28 cellular contexts compared by ENCODE assay signal in the genomic region with DNA sequence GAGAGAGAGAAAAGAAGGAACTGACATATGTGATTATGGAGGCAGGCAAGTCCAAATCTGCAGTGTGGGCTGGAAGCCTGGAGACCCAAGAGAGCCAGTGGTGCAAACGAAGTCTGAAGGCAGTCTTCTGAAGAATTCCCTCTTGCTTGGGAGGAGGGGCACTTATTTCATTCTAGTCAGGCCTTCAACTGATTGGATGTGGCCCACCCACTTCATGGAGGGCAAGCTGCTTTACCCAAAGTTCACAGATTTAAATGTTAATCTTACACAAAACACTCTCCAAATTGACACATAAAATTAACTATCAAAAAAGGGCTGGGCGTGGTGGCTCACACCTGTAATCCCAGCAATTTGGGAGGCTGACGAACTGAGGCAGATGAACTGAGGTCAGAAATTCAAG.
"Had no signal": no experiment of that assay in that cellular context is flagged by ENCODE, and none has a peak within 500 bp of the region (broad histone marks: within the 10 kb centered on the region; RNA-seq: fewer than 3 reads in every experiment).

No MANE protein-coding gene starts in this region.

- H3K9me3 ChIP-seq: stomach, suprapubic skin, testis, thoracic aorta, thyroid gland, tibial artery, transverse colon, upper lobe of left lung, uterus, vagina had no signal

- H3K4me3 Mint-ChIP-seq: stimulated activated effector memory CD8-positive, alpha-beta T cell treated with anti-CD3 and anti-CD28 coated beads, Interleukin-12 subunit alpha, Interleukin-12 subunit beta, amount 100 ng/mL, for 72 hours; stimulated activated memory B cell treated with anti-CD40 and anti-IgM and Interleukin-4, amounts not matched to agents 10 μg/mL and 1 μg/mL and 100 μg/mL, for 72 hours; stimulated activated naive B cell treated with anti-CD40 and anti-IgM and Interleukin-4, amounts not matched to agents 10 μg/mL and 1 μg/mL and 100 μg/mL, for 72 hours; stimulated activated naive CD8-positive, alpha-beta T cell treated with anti-CD3 and anti-CD28 coated beads, Interleukin-15, amount 100 ng/mL, for 72 hours; stimulated activated naive CD8-positive, alpha-beta T cell treated with anti-CD3 and anti-CD28 coated beads, Interleukin-15, Interleukin-2, amounts not matched to agents 100 ng/mL and 50 ng/mL, for 24 hours had no signal

- ATAC-seq: stimulated activated effector memory CD8-positive, alpha-beta T cell treated with anti-CD3 and anti-CD28 coated beads, Interleukin-12 subunit alpha, Interleukin-12 subunit beta, amount 100 ng/mL, for 72 hours; stimulated activated memory B cell treated with anti-CD40 and anti-IgM and Interleukin-4, amounts not matched to agents 10 μg/mL and 1 μg/mL and 100 μg/mL, for 72 hours; stimulated activated naive B cell treated with anti-CD40 and anti-IgM and Interleukin-4, amounts not matched to agents 10 μg/mL and 1 μg/mL and 100 μg/mL, for 72 hours; stimulated activated naive CD8-positive, alpha-beta T cell treated with anti-CD3 and anti-CD28 coated beads, Interleukin-15, amount 100 ng/mL, for 72 hours; stimulated activated naive CD8-positive, alpha-beta T cell treated with anti-CD3 and anti-CD28 coated beads, Interleukin-15, Interleukin-2, amounts not matched to agents 100 U/mL and 50 U/mL, for 24 hours had no signal

- H3K27ac ChIP-seq: stomach, suprapubic skin, testis, thoracic aorta, thyroid gland, tibial artery, tibial nerve, transverse colon, upper lobe of left lung, uterus, vagina had no signal

- H3K36me3 ChIP-seq: stomach, suprapubic skin, thoracic aorta, thyroid gland, tibial artery, tibial nerve, transverse colon, upper lobe of left lung, uterus, vagina had no signal

- H3K4me1 ChIP-seq: stomach, testis, thyroid gland, tibial artery, upper lobe of left lung, uterus had no signal

- H3K27me3 ChIP-seq: suprapubic skin, testis, thyroid gland, tibial artery, tibial nerve, transverse colon, upper lobe of left lung, uterus, vagina had no signal

- H3K9me3 Mint-ChIP-seq: stimulated activated effector memory CD8-positive, alpha-beta T cell treated with anti-CD3 and anti-CD28 coated beads, Interleukin-12 subunit alpha, Interleukin-12 subunit beta, amount 100 ng/mL, for 72 hours; stimulated activated naive CD8-positive, alpha-beta T cell treated with anti-CD3 and anti-CD28 coated beads, Interleukin-15, Interleukin-2, amounts not matched to agents 100 ng/mL and 50 ng/mL, for 24 hours had no signal

- DNase-seq: stimulated activated CD4-positive, alpha-beta T cell treated with anti-CD3 and anti-CD28 coated beads, Interleukin-2, amount 100 ng/mL, for 24 hours; stimulated activated CD4-positive, alpha-beta T cell treated with anti-CD3 and anti-CD28 coated beads, Interleukin-2, amount 100 ng/mL, for 48 hours; stimulated activated CD4-positive, alpha-beta T cell treated with anti-CD3 and anti-CD28 coated beads, Interleukin-4, amount 100 ng/mL, for 1 hour; stimulated activated CD4-positive, alpha-beta T cell treated with anti-CD3 and anti-CD28 coated beads, Interleukin-4, amount 100 ng/mL, for 24 hours; stimulated activated CD4-positive, alpha-beta T cell treated with anti-CD3 and anti-CD28 coated beads, Interleukin-4, amount 100 ng/mL, for 4 hours; stimulated activated CD8-positive, alpha-beta memory T cell treated with anti-CD3 and anti-CD28 coated beads, Interleukin-4, amount 100 ng/mL, for 48 hours; stimulated activated naive B cell treated with anti-CD40 and anti-IgM and Interleukin-4, amounts not matched to agents 10 μg/mL and 1 μg/mL and 100 μg/mL, for 72 hours; stimulated activated naive CD4-positive, alpha-beta T cell; stimulated activated naive CD4-positive, alpha-beta T cell treated with Interleukin-2 at 50 U/mL for 16 hours; stimulated activated naive CD8-positive, alpha-beta T cell treated with anti-CD3 and anti-CD28 coated beads, Interleukin-15, amount 100 ng/mL, for 72 hours; stimulated activated naive CD8-positive, alpha-beta T cell treated with anti-CD3 and anti-CD28 coated beads, Interleukin-15, Interleukin-2, amounts not matched to agents 100 U/mL and 50 U/mL, for 24 hours; stomach; substantia nigra; testis; thyroid gland; tibial artery; transverse colon; trophoblast cell; upper lobe of left lung; uterus had no signal

- FAIRE-seq: urothelium cell line had no signal

- H3K4me3 ChIP-seq: stomach, suprapubic skin, testis, thoracic aorta, thyroid gland, tibial artery, tibial nerve, transverse colon, upper lobe of left lung, uterus, vagina had no signal

- H3K27ac Mint-ChIP-seq: stimulated activated effector memory CD8-positive, alpha-beta T cell treated with anti-CD3 and anti-CD28 coated beads, Interleukin-12 subunit alpha, Interleukin-12 subunit beta, amount 100 ng/mL, for 72 hours; stimulated activated memory B cell treated with anti-CD40 and anti-IgM and Interleukin-4, amounts not matched to agents 10 μg/mL and 1 μg/mL and 100 μg/mL, for 72 hours; stimulated activated naive B cell treated with anti-CD40 and anti-IgM and Interleukin-4, amounts not matched to agents 10 μg/mL and 1 μg/mL and 100 μg/mL, for 72 hours; stimulated activated naive CD8-positive, alpha-beta T cell treated with anti-CD3 and anti-CD28 coated beads, Interleukin-15, amount 100 ng/mL, for 72 hours; stimulated activated naive CD8-positive, alpha-beta T cell treated with anti-CD3 and anti-CD28 coated beads, Interleukin-15, Interleukin-2, amounts not matched to agents 100 ng/mL and 50 ng/mL, for 24 hours had no signal

- H3K4me1 Mint-ChIP-seq: stimulated activated effector memory CD8-positive, alpha-beta T cell treated with anti-CD3 and anti-CD28 coated beads, Interleukin-12 subunit alpha, Interleukin-12 subunit beta, amount 100 ng/mL, for 72 hours; stimulated activated memory B cell treated with anti-CD40 and anti-IgM and Interleukin-4, amounts not matched to agents 10 μg/mL and 1 μg/mL and 100 μg/mL, for 72 hours; stimulated activated naive B cell treated with anti-CD40 and anti-IgM and Interleukin-4, amounts not matched to agents 10 μg/mL and 1 μg/mL and 100 μg/mL, for 72 hours; stimulated activated naive CD8-positive, alpha-beta T cell treated with anti-CD3 and anti-CD28 coated beads, Interleukin-15, amount 100 ng/mL, for 72 hours had no signal
